In genomic region chr20:30629376-30629775, GRCh38 we compare ENCODE assay signal across 6 cellular contexts.
DNase-seq lines count a peak whose midpoint lies in the region; ATAC-seq, FAIRE-seq and TF ChIP-seq lines count a peak whose summit lies in the region.
"Not testable (repeated sequence)": the region's sequence is repeated elsewhere in the genome, so short reads cannot be mapped to it uniquely, and the experiment has no call there.

No MANE protein-coding gene starts in this region.

- not testable (repeated sequence) for FAIRE-seq in HepG2 (lab: Jason Lieb, UNC)

- not testable (repeated sequence) for H3K4me1 ChIP-seq in HepG2 (ENCODE audit: insufficient read depth, low read length)

- not testable (repeated sequence) for H3K9me3 Mint-ChIP-seq in activated CD8-positive, alpha-beta memory T cell treated with anti-CD3 and anti-CD28 coated beads, Interleukin-2, amount 10 ng/mL, durations not matched to agents 7 days and 5 days (ENCODE audit: low read depth)
- H3K9me3 Mint-ChIP-seq in osteocyte (ENCODE audit: unreplicated experiment): peaks cover 38% of the 10 kb centered on the region

- not testable (repeated sequence) for H2AFZ ChIP-seq in HepG2 (ENCODE audit: low read length)

- H3K4me1 Mint-ChIP-seq in activated CD8-positive, alpha-beta memory T cell treated with anti-CD3 and anti-CD28 coated beads, Interleukin-2, amount 10 ng/mL, durations not matched to agents 7 days and 5 days; osteocyte (ENCODE audit: unreplicated experiment): not testable (repeated sequence)

- not testable (repeated sequence) for H3K27ac Mint-ChIP-seq in activated CD8-positive, alpha-beta memory T cell treated with anti-CD3 and anti-CD28 coated beads, Interleukin-2, amount 10 ng/mL, durations not matched to agents 7 days and 5 days; osteocyte (ENCODE audit: unreplicated experiment)

- TF ChIP-seq CTCF in WERI-Rb-1 (IDR thresholded peaks at IDR 0.05; ENCODE audit: low read depth, low read length); HepG2 (CRISPR knock-in tag; IDR thresholded peaks at IDR 0.05); osteocyte (IDR thresholded peaks at IDR 0.05): not testable (repeated sequence)

- POLR2A ChIA-PET in HepG2 (lab: Yijun Ruan, JAX): not testable (repeated sequence)

- not testable (repeated sequence) for H3K9ac ChIP-seq in HepG2 (ENCODE audit: insufficient read depth, low read depth, low read length)

- not testable (repeated sequence) for H4K20me1 ChIP-seq in HepG2 (ENCODE audit: insufficient read depth, low read length)

- H3K9me3 ChIP-seq in WERI-Rb-1 (ENCODE audit: severe bottlenecking): not testable (repeated sequence)
- H3K9me3 ChIP-seq in HepG2 (ENCODE audit: low read length): 0 out of 2 replicates have a peak, but pooled peaks cover 13% of the 10 kb centered on the region

- not testable (repeated sequence) for H3K79me2 ChIP-seq in HepG2 (ENCODE audit: insufficient read depth, low read length)

- H3K27me3 Mint-ChIP-seq in activated CD8-positive, alpha-beta memory T cell treated with anti-CD3 and anti-CD28 coated beads, Interleukin-2, amount 10 ng/mL, durations not matched to agents 7 days and 5 days; osteocyte (ENCODE audit: unreplicated experiment): not testable (repeated sequence)

- DNase-seq in ELF-1 (ENCODE audit: low read depth, low spot score): peak; percentile 10
- DNase-seq in WERI-Rb-1: peak; percentile 19
- peak; percentile 40 for DNase-seq in activated CD8-positive, alpha-beta memory T cell treated with anti-CD3 and anti-CD28 coated beads, Interleukin-2, amount 10 ng/mL, durations not matched to agents 7 days and 5 days
- peak; percentile 64 for DNase-seq in Right ventricle myocardium inferior (ENCODE audit: missing footprints)
- not testable (repeated sequence) for DNase-seq in HepG2 (ENCODE audit: low spot score)
- DNase-seq in osteocyte (ENCODE audit: extremely low spot score, unreplicated experiment): peak; percentile 90

- not testable (repeated sequence) for H3K4me3 ChIP-seq in WERI-Rb-1 (ENCODE audit: low read depth, low read length); HepG2 (replicated peaks in 1 of 3; ENCODE audit: insufficient read depth in 1 of 3, low read depth in 2 of 3, low read length in 3 of 3)

- not testable (repeated sequence) for H3K4me3 Mint-ChIP-seq in activated CD8-positive, alpha-beta memory T cell treated with anti-CD3 and anti-CD28 coated beads, Interleukin-2, amount 10 ng/mL, durations not matched to agents 7 days and 5 days; osteocyte (ENCODE audit: unreplicated experiment)

- WGBS in HepG2 (ENCODE audit: low lambda C conversion rate): 15% methylated on average over 5 of the region's 7 CpGs

- BruUV-seq in HepG2 (replicated peaks; lab: Mats Ljungman, UMichigan): TSS peak; percentile 83

- not testable (repeated sequence) for H3K27me3 ChIP-seq in WERI-Rb-1 (ENCODE audit: insufficient read depth, low read depth, severe bottlenecking); HepG2 (ENCODE audit: control insufficient read depth in 1 of 2, insufficient read depth in 2 of 2, low read length in 2 of 2)

- H3K36me3 ChIP-seq in WERI-Rb-1; HepG2 (replicated peaks in 1 of 2; ENCODE audit: control insufficient read depth in 1 of 2, insufficient read depth in 2 of 2, low read length in 2 of 2): not testable (repeated sequence)

- TF ChIP-seq RAD21 in HepG2 (CRISPR knock-in tag; IDR thresholded peaks at IDR 0.05): not testable (repeated sequence)

- in situ Hi-C loops in HepG2 (cut with HindIII; ENCODE audit: extremely low pct_ligation_motif_present, low pct_unique_long_range_greater_than_20kb): not testable (repeated sequence)

- not testable (repeated sequence) for H3K4me2 ChIP-seq in HepG2 (ENCODE audit: low read depth, low read length)

- not testable (repeated sequence) for H3K27ac ChIP-seq in WERI-Rb-1; HepG2 (ENCODE audit: extremely low read length, insufficient read depth, low read length)

- ATAC-seq in activated CD8-positive, alpha-beta memory T cell treated with anti-CD3 and anti-CD28 coated beads, Interleukin-2, amount 10 ng/mL, durations not matched to agents 7 days and 5 days; Right ventricle myocardium inferior; HepG2: not testable (repeated sequence)

- intact Hi-C loops in Right ventricle myocardium inferior (cut with DNase I); HepG2 (cut with micrococcal nuclease; ENCODE audit: unreplicated experiment): not testable (repeated sequence)

- H3K36me3 Mint-ChIP-seq in activated CD8-positive, alpha-beta memory T cell treated with anti-CD3 and anti-CD28 coated beads, Interleukin-2, amount 10 ng/mL, durations not matched to agents 7 days and 5 days; osteocyte (ENCODE audit: unreplicated experiment): not testable (repeated sequence)

- TF ChIP-seq EP300 in HepG2 (IDR thresholded peaks at IDR 0.05; ENCODE audit: low read depth in 2 of 2, low read length in 2 of 2); HepG2 (CRISPR knock-in tag; IDR thresholded peaks at IDR 0.05; ENCODE audit: borderline replicate concordance): not testable (repeated sequence)

- CTCF ChIA-PET in activated CD8-positive, alpha-beta memory T cell treated with anti-CD3 and anti-CD28 coated beads, Interleukin-2, amount 10 ng/mL, durations not matched to agents 7 days and 5 days (lab: Charles Lee); HepG2 (lab: Yijun Ruan, JAX; ENCODE audit: low intra/inter-chr PET ratio, low total read pairs): not testable (repeated sequence)

- not testable (repeated sequence) for TF ChIP-seq POLR2A in HepG2 (IDR thresholded peaks at IDR 0.05; ENCODE audit: insufficient read depth in 1 of 2, low read depth in 2 of 2, low read length in 2 of 2)

TF ChIP-seq in HepG2, 621 proteins besides CTCF, POLR2A, EP300 and RAD21:
- TF ChIP-seq CREB1 (IDR thresholded peaks at IDR 0.05): 0 out of 2 replicates have a peak, but pooled peaks have one; percentile 3
- TF ChIP-seq CREB1 (CRISPR knock-in tag; IDR thresholded peaks at IDR 0.05): not testable (repeated sequence)
